Comparison of ENCODE assay signal across 12 cellular contexts in the genomic region with DNA sequence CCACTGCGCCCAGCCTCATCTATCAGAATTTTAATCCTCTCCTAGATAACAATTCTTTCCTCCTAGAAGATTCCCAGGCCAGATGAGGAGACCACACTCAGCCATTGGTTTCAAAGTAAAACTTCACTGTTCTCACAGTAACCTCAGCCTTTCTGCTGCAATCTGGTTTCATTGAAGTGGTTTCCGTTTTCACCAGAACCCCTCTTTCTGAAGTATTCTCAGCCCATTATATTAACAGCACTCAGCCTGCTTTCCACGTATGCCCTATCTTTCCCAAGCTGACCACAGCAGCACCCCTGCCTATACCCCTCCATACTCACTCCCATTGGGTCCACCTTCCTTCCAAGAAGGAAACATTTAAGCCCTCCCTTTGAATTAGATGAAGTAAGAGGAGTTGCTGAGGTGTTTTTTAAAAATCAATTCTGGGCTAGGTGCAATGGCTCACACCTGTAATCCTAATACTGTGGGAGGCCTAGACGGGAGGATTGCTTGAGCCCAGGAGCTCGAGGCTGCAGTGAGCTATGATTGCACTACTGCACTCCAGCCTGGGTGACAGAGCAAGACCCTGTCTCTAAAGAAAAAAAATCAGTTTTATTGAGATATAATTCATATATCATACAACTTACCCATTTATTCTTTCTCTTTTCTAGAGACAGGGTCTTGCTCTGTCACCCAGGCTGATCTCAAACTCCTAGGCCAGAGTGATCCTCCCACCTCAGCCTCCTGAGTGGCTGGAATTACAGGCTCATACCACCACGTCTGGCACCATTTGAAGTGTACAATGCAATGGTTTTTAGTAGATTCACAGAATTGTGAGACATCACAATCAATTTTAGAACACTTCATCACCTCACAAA. TPM values are rescaled to one million over a fixed set of nuclear protein-coding genes. Genes with fewer than 3 reads are reported as not detected.
DNase-seq lines count a peak whose midpoint lies in the region; ATAC-seq and TF ChIP-seq lines count a peak whose summit lies in the region.
"Had no signal": no experiment of that assay in that cellular context is flagged by ENCODE, and none has a peak within 500 bp of the region (broad histone marks: within the 10 kb centered on the region; RNA-seq: fewer than 3 reads in every experiment).

No MANE protein-coding gene starts in this region.

- CTCF ChIA-PET in CD8-positive, alpha-beta T cell (lab: Charles Lee) = interaction anchor here (0.7 to 9.3 kb wide), 5 partner anchors 17 to 76 kb away, joined by 3 to 62 read pairs (median 3); no protein-coding TSS in a partner anchor
- CTCF ChIA-PET in activated CD4-positive, alpha-beta T cell treated with anti-CD3 and anti-CD28 coated beads, Interleukin-2, amount 10 ng/mL, durations not matched to agents 7 days and 5 days (lab: Charles Lee) = interaction anchor here (1.0 to 1.7 kb wide), 2 partner anchors 9 to 56 kb away, joined by 3 read pairs; no protein-coding TSS in a partner anchor

- TF ChIP-seq CTCF in CD8-positive, alpha-beta T cell (IDR thresholded peaks at IDR 0.05) = no peak
- TF ChIP-seq CTCF in GM13976 (IDR thresholded peaks at IDR 0.05; ENCODE audit: borderline replicate concordance, control extremely low read depth, extremely low read depth, insufficient read depth, missing control alignments) = no peak

- no peaks in the 10 kb centered on the region for H3K36me3 Mint-ChIP-seq in CD8-positive, alpha-beta T cell
- H3K36me3 Mint-ChIP-seq in activated CD4-positive, alpha-beta T cell treated with anti-CD3 and anti-CD28 coated beads, Interleukin-2, amount 10 ng/mL, durations not matched to agents 7 days and 5 days (ENCODE audit: low read depth) = peaks cover 6% of the 10 kb centered on the region
- H3K36me3 Mint-ChIP-seq in immature natural killer cell = peaks cover 0 to 7% (median 0%) of the 10 kb centered on the region in 3 donors

- no peak overlapping the region for H3K4me3 ChIP-seq in CD8-positive, alpha-beta T cell (ENCODE audit: low read depth, low read length)

- POLR2A ChIA-PET in CD8-positive, alpha-beta T cell (lab: Charles Lee) = no interaction called here
- POLR2A ChIA-PET in activated CD4-positive, alpha-beta T cell treated with anti-CD3 and anti-CD28 coated beads, Interleukin-2, amount 10 ng/mL, durations not matched to agents 7 days and 5 days (lab: Charles Lee) = no interaction called here

- intact Hi-C loops in CD8-positive, alpha-beta T cell (cut with DNase I, micrococcal nuclease) = no loop called here

- H3K27me3 ChIP-seq in CD8-positive, alpha-beta T cell (ENCODE audit: insufficient read depth, low read length) = peaks cover 12% of the 10 kb centered on the region

- no peaks in the 10 kb centered on the region for H3K9me3 ChIP-seq in CD8-positive, alpha-beta T cell (ENCODE audit: low read length)

- no peaks in the 10 kb centered on the region for H3K36me3 ChIP-seq in CD8-positive, alpha-beta T cell (ENCODE audit: insufficient read depth, low read length)

- in situ Hi-C loops in GM13976 (cut with MboI; ENCODE audit: low sequenced_read_pairs, unreplicated experiment) = no loop called here

- peaks cover 29% of the 10 kb centered on the region for H3K4me1 ChIP-seq in CD8-positive, alpha-beta T cell (ENCODE audit: insufficient read depth, low read length)

- H3K27ac Mint-ChIP-seq in CD8-positive, alpha-beta T cell = no peak overlapping the region
- peak overlapping the region; percentile 0 for H3K27ac Mint-ChIP-seq in activated CD4-positive, alpha-beta T cell treated with anti-CD3 and anti-CD28 coated beads, Interleukin-2, amount 10 ng/mL, durations not matched to agents 7 days and 5 days
- H3K27ac Mint-ChIP-seq in immature natural killer cell = peak overlapping the region in 1 of 6 donors; percentile 51

- H3K27ac ChIP-seq in CD8-positive, alpha-beta T cell (ENCODE audit: low read depth, low read length) = no peak overlapping the region

- DNase-seq in CD8-positive, alpha-beta T cell = peak in 4 of 7 experiments; percentile 7 to 30 (median 20)
- DNase-seq in GM13976 (ENCODE audit: low spot score) = peak; percentile 62
- DNase-seq in activated CD4-positive, alpha-beta T cell treated with anti-CD3 and anti-CD28 coated beads, Interleukin-2, amount 10 ng/mL, durations not matched to agents 7 days and 5 days = peak; percentile 62
- DNase-seq in immature natural killer cell = peak; percentile 40 to 58 (median 46)
- no peak for DNase-seq in GM03348 (ENCODE audit: low spot score)
- DNase-seq in NAMALWA (ENCODE audit: low spot score) = no peak
- no peak for DNase-seq in SKM-1 treated with dmso at 0.1 percent for 144 hours (lab: John Stamatoyannopoulos, UW; ENCODE audit: unreplicated experiment)
- DNase-seq: NCI-H2029, NCI-H774, SHP77 treated with DMSO at 0.1 percent for 48 hours, substantia nigra had no signal

- peaks cover 23% of the 10 kb centered on the region for H3K4me1 Mint-ChIP-seq in CD8-positive, alpha-beta T cell (ENCODE audit: low read depth)
- H3K4me1 Mint-ChIP-seq in activated CD4-positive, alpha-beta T cell treated with anti-CD3 and anti-CD28 coated beads, Interleukin-2, amount 10 ng/mL, durations not matched to agents 7 days and 5 days = peaks cover 29% of the 10 kb centered on the region
- peaks cover 24 to 26% of the 10 kb centered on the region in 2 donors for H3K4me1 Mint-ChIP-seq in immature natural killer cell

- no peaks in the 10 kb centered on the region for H3K9me3 Mint-ChIP-seq in CD8-positive, alpha-beta T cell
- peaks cover 9% of the 10 kb centered on the region for H3K9me3 Mint-ChIP-seq in activated CD4-positive, alpha-beta T cell treated with anti-CD3 and anti-CD28 coated beads, Interleukin-2, amount 10 ng/mL, durations not matched to agents 7 days and 5 days
- no peaks in the 10 kb centered on the region for H3K9me3 Mint-ChIP-seq in immature natural killer cell

- peak; percentile 85 for ATAC-seq in CD8-positive, alpha-beta T cell
- ATAC-seq: left lobe of liver had no signal

- peaks cover 42% of the 10 kb centered on the region for H3K27me3 Mint-ChIP-seq in CD8-positive, alpha-beta T cell (ENCODE audit: low read depth)
- peaks cover 44% of the 10 kb centered on the region for H3K27me3 Mint-ChIP-seq in activated CD4-positive, alpha-beta T cell treated with anti-CD3 and anti-CD28 coated beads, Interleukin-2, amount 10 ng/mL, durations not matched to agents 7 days and 5 days
- peaks cover 2 to 10% (median 9%) of the 10 kb centered on the region in 3 donors for H3K27me3 Mint-ChIP-seq in immature natural killer cell (ENCODE audit: low read depth in 3 of 3)

- H3K4me3 Mint-ChIP-seq in CD8-positive, alpha-beta T cell = peak overlapping the region; percentile 53
- H3K4me3 Mint-ChIP-seq in activated CD4-positive, alpha-beta T cell treated with anti-CD3 and anti-CD28 coated beads, Interleukin-2, amount 10 ng/mL, durations not matched to agents 7 days and 5 days = peak overlapping the region; percentile 36
- H3K4me3 Mint-ChIP-seq in immature natural killer cell = peak overlapping the region; percentile 37 to 79 (median 55)

RNA-seq across cellular contexts. Expression of gene PLAU, which starts 11.3 kb away (rescaled TPM):
- total RNA-seq in CD8-positive, alpha-beta T cell = under 1 TPM in 1 of 2 experiments, not detected in 1; 0.11 TPM
- total RNA-seq in activated CD4-positive, alpha-beta T cell treated with anti-CD3 and anti-CD28 coated beads, Interleukin-2, amount 10 ng/mL, durations not matched to agents 7 days and 5 days = under 1 TPM; 0.89 to 0.96 TPM
- under 1 TPM in 1 of 3 donors, not detected in 2; 0.08 TPM for polyA plus RNA-seq in immature natural killer cell

RNA-seq across cellular contexts. Expression of gene CAMK2G, which starts 47.9 kb away (rescaled TPM):
- total RNA-seq in CD8-positive, alpha-beta T cell = 10 to 100 TPM; 28.4 to 28.9 TPM
- total RNA-seq in activated CD4-positive, alpha-beta T cell treated with anti-CD3 and anti-CD28 coated beads, Interleukin-2, amount 10 ng/mL, durations not matched to agents 7 days and 5 days = 10 to 100 TPM; 54.4 to 55.8 TPM
- polyA plus RNA-seq in immature natural killer cell = 1 to 10 TPM; 4.8 to 5.8 (median 5.0) TPM

Comparison
In these comparisons a context has a peak if more than half of its experiments do, and no peak if none do; other contexts are left out.
1. DNase-seq: peak in CD8-positive, alpha-beta T cell (4 of 7), GM13976 (single experiment), activated CD4-positive, alpha-beta T cell treated with anti-CD3 and anti-CD28 coated beads, Interleukin-2, amount 10 ng/mL, durations not matched to agents 7 days and 5 days (single experiment) and immature natural killer cell (3 of 3); none in GM03348 (single experiment), NAMALWA (single experiment) and SKM-1 treated with dmso at 0.1 percent for 144 hours (single experiment).
2. Peak in every context shown above with its lines, with median percentiles within 50 percentile points of each other: H3K4me3 Mint-ChIP-seq.